ENCODE assay signal across 1 cellular context in the genomic region with DNA sequence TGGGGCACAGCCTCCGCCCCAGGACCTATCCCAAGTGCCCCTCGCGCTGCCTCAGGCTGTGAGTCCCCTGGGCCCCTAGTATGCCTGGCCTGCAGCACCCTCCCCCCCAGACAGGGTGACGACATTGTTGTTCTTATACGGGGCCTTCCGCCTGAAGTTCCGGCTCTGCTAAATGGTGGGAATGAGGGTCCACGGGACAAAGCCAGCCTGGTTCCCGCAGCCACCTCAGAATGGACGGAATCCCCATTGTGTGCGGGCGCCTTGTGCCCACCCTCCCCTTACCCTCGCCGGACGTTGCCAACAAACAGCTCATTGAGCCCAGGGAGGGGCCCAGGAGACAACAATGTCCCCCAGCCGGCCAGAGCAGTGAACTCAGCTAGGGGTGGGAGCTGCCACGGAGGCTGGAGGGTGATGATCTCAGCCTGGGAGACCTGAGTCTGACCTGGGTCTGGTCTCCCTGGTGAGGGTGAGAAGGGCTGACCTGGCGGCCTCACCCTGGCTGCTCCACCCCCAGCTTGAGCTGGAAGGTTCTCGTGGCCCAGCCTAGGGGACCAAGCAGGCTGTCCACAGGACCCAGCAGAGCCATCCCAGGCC.
TF ChIP-seq lines count a peak whose summit lies in the region.

No MANE protein-coding gene starts in this region.

TF ChIP-seq in K562, 482 proteins besides CTCF, POLR2A, EP300 and RAD21:
- TF ChIP-seq, protein P1, sequence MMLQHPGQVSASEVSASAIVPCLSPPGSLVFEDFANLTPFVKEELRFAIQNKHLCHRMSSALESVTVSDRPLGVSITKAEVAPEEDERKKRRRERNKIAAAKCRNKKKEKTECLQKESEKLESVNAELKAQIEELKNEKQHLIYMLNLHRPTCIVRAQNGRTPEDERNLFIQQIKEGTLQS (IDR thresholded peaks at IDR 0.05) = peak; percentile 20; the same call in 1 of the 2 replicates
- TF ChIP-seq, protein P1 (CRISPR knock-in tag; conservative IDR thresholded peaks at IDR 0.05) = no peak
- TF ChIP-seq NCOR1 (IDR thresholded peaks at IDR 0.05) = no peak
